17 cellular contexts compared by ENCODE assay signal in the genomic region with DNA sequence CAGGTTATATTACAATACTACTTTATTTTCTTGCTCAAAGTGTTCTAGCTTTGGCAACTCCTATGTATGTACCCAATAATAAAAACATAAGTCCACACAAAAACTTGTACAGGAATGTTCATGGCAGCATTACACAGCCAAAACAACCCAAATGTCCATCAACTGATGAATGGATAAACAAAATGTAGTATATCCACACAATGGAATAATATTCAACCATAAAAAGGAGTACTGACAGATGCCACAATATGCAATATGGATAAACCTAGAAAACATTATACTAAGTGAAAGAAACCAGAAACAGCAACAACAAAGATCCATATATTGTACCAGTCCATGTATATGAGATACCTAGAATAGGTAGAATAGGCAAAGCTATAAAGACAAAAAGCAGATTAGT. TPM values are rescaled to one million over a fixed set of nuclear protein-coding genes. Genes with fewer than 3 reads are reported as not detected.
DNase-seq lines count a peak whose midpoint lies in the region; ATAC-seq, FAIRE-seq and TF ChIP-seq lines count a peak whose summit lies in the region.
"Had no signal": no experiment of that assay in that cellular context is flagged by ENCODE, and none has a peak within 500 bp of the region (broad histone marks: within the 10 kb centered on the region; RNA-seq: fewer than 3 reads in every experiment).

No MANE protein-coding gene starts in this region.

- H3K27ac ChIP-seq in breast epithelium (no peak overlapping the region), HEK293 (ENCODE audit: extremely low read depth, low read depth, low read length) (no peak overlapping the region), astrocyte (ENCODE audit: low read depth, low read length) (no peak overlapping the region)

- CTCF ChIA-PET in MCF 10A (lab: Yijun Ruan, JAX): no interaction called here
- CTCF ChIA-PET in HEK293 (lab: Yijun Ruan, JAX): interaction anchor here (0.6 to 0.7 kb wide), 2 partner anchors 128 to 170 kb away, joined by 3 to 4 read pairs; no protein-coding TSS in a partner anchor

- intact Hi-C loops in MCF 10A (cut with micrococcal nuclease): no loop called here
- intact Hi-C loops in breast epithelium (cut with DNase I; ENCODE audit: low total_unique reads): no loop called here

- TF ChIP-seq CTCF in MCF 10A (IDR thresholded peaks at IDR 0.05; ENCODE audit: unreplicated experiment) (no peak), breast epithelium (IDR thresholded peaks at IDR 0.05) (no peak), HEK293 (tag by site-specific recombination; IDR thresholded peaks at IDR 0.05) (no peak), astrocyte (IDR thresholded peaks at IDR 0.05; ENCODE audit: insufficient read depth, low read depth, low read length) (no peak)

- H3K36me3 ChIP-seq in breast epithelium (peaks cover 13% of the 10 kb centered on the region), HEK293 (ENCODE audit: control insufficient read depth in 2 of 2, insufficient read depth in 1 of 2, low read length in 2 of 2) (peaks cover 86 to 97% of the 10 kb centered on the region in 2 experiments), astrocyte (ENCODE audit: insufficient read depth, low read length) (peaks cover 50% of the 10 kb centered on the region)

- FAIRE-seq in astrocyte (lab: Jason Lieb, UNC): peak; percentile 49
- FAIRE-seq: D721Med had no signal

- no peaks in the 10 kb centered on the region for H3K79me2 ChIP-seq in astrocyte (ENCODE audit: insufficient read depth, low read length)

- H2AFZ ChIP-seq in astrocyte (ENCODE audit: low read depth, low read length): no peak overlapping the region
- H2AFZ ChIP-seq: GM23338 had no signal

- H3K4me3 ChIP-seq in breast epithelium (no peak overlapping the region), HEK293 (ENCODE audit: low read depth, low read length) (no peak overlapping the region), astrocyte (ENCODE audit: insufficient read depth, low read depth, low read length) (no peak overlapping the region)
- H3K4me3 ChIP-seq: GM23338, HAP-1 had no signal

- no peak for TF ChIP-seq POLR2A in breast epithelium (IDR thresholded peaks at IDR 0.05)

- H3K36me3 Mint-ChIP-seq in MCF 10A (ENCODE audit: insufficient read depth, unreplicated experiment): peaks cover 95% of the 10 kb centered on the region
- H3K36me3 Mint-ChIP-seq in astrocyte (ENCODE audit: low read depth, unreplicated experiment): peaks cover 3% of the 10 kb centered on the region
- H3K36me3 Mint-ChIP-seq in stimulated activated effector memory CD8-positive, alpha-beta T cell treated with anti-CD3 and anti-CD28 coated beads, Interleukin-12 subunit alpha, Interleukin-12 subunit beta, amount 100 ng/mL, for 72 hours: peaks cover 100% of the 10 kb centered on the region

- H3K27ac Mint-ChIP-seq in MCF 10A (ENCODE audit: low read depth, unreplicated experiment) (no peak overlapping the region), astrocyte (ENCODE audit: unreplicated experiment) (no peak overlapping the region)
- H3K27ac Mint-ChIP-seq in stimulated activated effector memory CD8-positive, alpha-beta T cell treated with anti-CD3 and anti-CD28 coated beads, Interleukin-12 subunit alpha, Interleukin-12 subunit beta, amount 100 ng/mL, for 72 hours: peak overlapping the region; percentile 69
- H3K27ac Mint-ChIP-seq: B cell; CD4-positive, alpha-beta T cell; GM23338; HFFc6 had no signal

- ATAC-seq in stimulated activated effector memory CD8-positive, alpha-beta T cell treated with anti-CD3 and anti-CD28 coated beads, Interleukin-12 subunit alpha, Interleukin-12 subunit beta, amount 100 ng/mL, for 72 hours: no peak
- ATAC-seq in HG02763 (IDR thresholded peaks at IDR 0.05; ENCODE audit: unreplicated experiment) (no peak), HG03039 (IDR thresholded peaks at IDR 0.05; ENCODE audit: unreplicated experiment) (no peak)
- ATAC-seq: GM23338 had no signal

- no peaks in the 10 kb centered on the region for H3K27me3 Mint-ChIP-seq in MCF 10A (ENCODE audit: insufficient read depth, unreplicated experiment)
- no peaks in the 10 kb centered on the region for H3K27me3 Mint-ChIP-seq in astrocyte (ENCODE audit: low read depth, unreplicated experiment)
- H3K27me3 Mint-ChIP-seq: B cell; CD4-positive, alpha-beta T cell had no signal

- H3K9ac ChIP-seq in astrocyte (ENCODE audit: low read length): no peak overlapping the region

- H4K20me1 ChIP-seq in astrocyte (ENCODE audit: insufficient read depth, low read length): peaks cover 3% of the 10 kb centered on the region

- H3K4me1 ChIP-seq in breast epithelium (no peaks in the 10 kb centered on the region), HEK293 (ENCODE audit: control insufficient read depth, insufficient read depth, low read length) (no peaks in the 10 kb centered on the region), astrocyte (ENCODE audit: insufficient read depth, low read length) (no peaks in the 10 kb centered on the region)
- H3K4me1 ChIP-seq: HAP-1 had no signal

- POLR2A ChIA-PET in MCF 10A (lab: Yijun Ruan, JAX): interaction anchor here (1.0 kb wide), 1 partner anchor 42 kb away, joined by 5 read pairs; the partner anchor contains the start of gene SAR1A
- POLR2A ChIA-PET in HEK293 (lab: Yijun Ruan, JAX): no interaction called here

- H3K4me1 Mint-ChIP-seq in MCF 10A (ENCODE audit: insufficient read depth, unreplicated experiment) (peaks cover 6% of the 10 kb centered on the region), astrocyte (ENCODE audit: low read depth, unreplicated experiment) (no peaks in the 10 kb centered on the region)
- H3K4me1 Mint-ChIP-seq in stimulated activated effector memory CD8-positive, alpha-beta T cell treated with anti-CD3 and anti-CD28 coated beads, Interleukin-12 subunit alpha, Interleukin-12 subunit beta, amount 100 ng/mL, for 72 hours: no peaks in the 10 kb centered on the region
- H3K4me1 Mint-ChIP-seq: B cell, GM23338 had no signal

- H3K27me3 ChIP-seq in breast epithelium (no peaks in the 10 kb centered on the region), astrocyte (ENCODE audit: insufficient read depth, low read length) (no peaks in the 10 kb centered on the region)

- H3K4me2 ChIP-seq in astrocyte (ENCODE audit: low read length): no peak overlapping the region
- H3K4me2 ChIP-seq: GM23338 had no signal

- H3K4me3 Mint-ChIP-seq in MCF 10A (ENCODE audit: unreplicated experiment): no peak overlapping the region
- no peak overlapping the region for H3K4me3 Mint-ChIP-seq in astrocyte (ENCODE audit: unreplicated experiment)
- H3K4me3 Mint-ChIP-seq in stimulated activated effector memory CD8-positive, alpha-beta T cell treated with anti-CD3 and anti-CD28 coated beads, Interleukin-12 subunit alpha, Interleukin-12 subunit beta, amount 100 ng/mL, for 72 hours: no peak overlapping the region
- H3K4me3 Mint-ChIP-seq: B cell; CD4-positive, alpha-beta T cell; GM23338; HFFc6 had no signal

- DNase-seq in MCF 10A (ENCODE audit: unreplicated experiment): no peak
- no peak for DNase-seq in breast epithelium (ENCODE audit: low spot score in 2 of 2)
- DNase-seq in astrocyte (ENCODE audit: low read depth): no peak
- no peak for DNase-seq in stimulated activated effector memory CD8-positive, alpha-beta T cell treated with anti-CD3 and anti-CD28 coated beads, Interleukin-12 subunit alpha, Interleukin-12 subunit beta, amount 100 ng/mL, for 72 hours (ENCODE audit: low spot score in 2 of 2)
- DNase-seq in NCI-H1092 treated with DMSO at 0.1 percent for 48 hours (lab: John Stamatoyannopoulos, UW): no peak
- DNase-seq: CD4-positive, alpha-beta T cell; GF-D8; HFFc6; IMR-90; KBM-7 had no signal

- BruUV-seq in MCF 10A (replicated peaks; lab: Mats Ljungman, UMichigan): TSS peak; percentile 5

- H3K9me3 Mint-ChIP-seq in MCF 10A (ENCODE audit: unreplicated experiment) (no peaks in the 10 kb centered on the region), astrocyte (ENCODE audit: unreplicated experiment) (no peaks in the 10 kb centered on the region)
- no peaks in the 10 kb centered on the region for H3K9me3 Mint-ChIP-seq in stimulated activated effector memory CD8-positive, alpha-beta T cell treated with anti-CD3 and anti-CD28 coated beads, Interleukin-12 subunit alpha, Interleukin-12 subunit beta, amount 100 ng/mL, for 72 hours
- H3K9me3 Mint-ChIP-seq: CD4-positive, alpha-beta T cell; GM23338; HFFc6 had no signal

- H3K9me3 ChIP-seq in breast epithelium: no peaks in the 10 kb centered on the region
- no peaks in the 10 kb centered on the region for H3K9me3 ChIP-seq in HEK293 (ENCODE audit: control insufficient read depth, insufficient read depth, low read depth, low read length)
- H3K9me3 ChIP-seq in astrocyte (ENCODE audit: insufficient read depth, low read depth, low read length): no peaks in the 10 kb centered on the region
- H3K9me3 ChIP-seq: HAP-1 had no signal

TF ChIP-seq in HEK293, 187 proteins besides CTCF, POLR2A, EP300 and RAD21 (continues in another document):
- TF ChIP-seq ZNF169 (tag by site-specific recombination; IDR thresholded peaks at IDR 0.05) (no peak), KLF9 (tag by site-specific recombination; IDR thresholded peaks at IDR 0.05; ENCODE audit: low read depth) (no peak), ZNF510 (tag by site-specific recombination; IDR thresholded peaks at IDR 0.05; ENCODE audit: insufficient replicate concordance) (no peak), ZBTB10 (tag by site-specific recombination; IDR thresholded peaks at IDR 0.05) (no peak), ZNF10 (tag by site-specific recombination; IDR thresholded peaks at IDR 0.05) (peak; percentile 78), OSR2 (tag by site-specific recombination; IDR thresholded peaks at IDR 0.05) (no peak)

RNA-seq across cellular contexts. Expression of gene PPA1, which starts 21.0 kb away (rescaled TPM):
- total RNA-seq in MCF 10A (2022) (221 and 293 TPM in 2 replicates), breast epithelium (100 to 1,000 TPM in 2 of 3 donors, 10 to 100 TPM in 1; 86.9 to 174 (median 164) TPM), astrocyte (95.3 and 108 TPM in 2 replicates)

RNA-seq across cellular contexts. Expression of gene SAR1A, which starts 42.0 kb away (rescaled TPM):
- 132 and 152 TPM in 2 replicates for total RNA-seq in MCF 10A (2022)
- 10 to 100 TPM; 87.5 to 95.4 (median 95.4) TPM for total RNA-seq in breast epithelium
- 228 and 239 TPM in 2 replicates for total RNA-seq in astrocyte
